ENCODE assay signal across 1 cellular context in the genomic region with DNA sequence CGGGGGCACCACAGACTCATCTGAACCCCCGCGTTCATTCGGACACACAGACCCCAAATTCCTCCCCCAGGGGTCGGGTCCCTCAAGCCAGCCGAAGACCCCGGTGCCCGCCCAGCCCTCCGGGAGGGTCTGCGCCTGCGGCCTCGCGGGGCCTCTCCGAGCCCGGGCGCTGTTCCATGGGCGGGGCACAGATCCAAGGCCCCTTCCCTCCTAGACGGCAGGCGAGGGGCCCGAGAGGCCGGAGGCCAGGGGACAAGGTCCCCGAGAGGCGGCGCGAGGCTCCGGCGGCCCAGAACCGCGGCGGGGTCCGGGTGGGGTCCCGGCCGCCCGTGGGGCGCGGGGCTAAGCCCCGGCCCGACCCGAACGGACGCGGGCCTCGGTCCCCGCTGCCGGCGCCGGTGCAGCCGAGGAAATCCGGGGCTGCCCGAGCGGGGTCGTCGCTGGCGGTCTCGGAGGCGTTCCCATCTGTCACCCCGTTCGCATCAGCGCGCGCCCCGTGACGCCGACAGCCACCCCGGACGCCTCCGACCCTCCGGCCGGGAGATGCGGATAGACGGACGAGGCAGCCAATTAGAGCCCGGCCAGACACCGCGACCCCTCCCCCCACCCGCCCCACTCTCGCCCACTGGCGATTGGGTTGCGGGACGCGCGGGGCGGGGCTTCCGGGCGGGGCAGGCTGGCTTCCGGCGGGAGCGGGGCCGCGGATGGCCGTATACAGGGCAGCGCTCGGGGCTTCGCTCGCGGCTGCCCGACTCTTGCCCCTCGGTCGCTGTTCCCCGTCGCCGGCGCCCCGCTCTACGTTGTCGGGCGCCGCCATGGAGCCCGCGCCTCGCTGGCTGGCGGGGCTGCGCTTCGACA.
A peak's percentile ranks its signal among the peaks of the same experiment; 100 is the strongest.
TF ChIP-seq lines count a peak whose summit lies in the region.

A gene with protein sequence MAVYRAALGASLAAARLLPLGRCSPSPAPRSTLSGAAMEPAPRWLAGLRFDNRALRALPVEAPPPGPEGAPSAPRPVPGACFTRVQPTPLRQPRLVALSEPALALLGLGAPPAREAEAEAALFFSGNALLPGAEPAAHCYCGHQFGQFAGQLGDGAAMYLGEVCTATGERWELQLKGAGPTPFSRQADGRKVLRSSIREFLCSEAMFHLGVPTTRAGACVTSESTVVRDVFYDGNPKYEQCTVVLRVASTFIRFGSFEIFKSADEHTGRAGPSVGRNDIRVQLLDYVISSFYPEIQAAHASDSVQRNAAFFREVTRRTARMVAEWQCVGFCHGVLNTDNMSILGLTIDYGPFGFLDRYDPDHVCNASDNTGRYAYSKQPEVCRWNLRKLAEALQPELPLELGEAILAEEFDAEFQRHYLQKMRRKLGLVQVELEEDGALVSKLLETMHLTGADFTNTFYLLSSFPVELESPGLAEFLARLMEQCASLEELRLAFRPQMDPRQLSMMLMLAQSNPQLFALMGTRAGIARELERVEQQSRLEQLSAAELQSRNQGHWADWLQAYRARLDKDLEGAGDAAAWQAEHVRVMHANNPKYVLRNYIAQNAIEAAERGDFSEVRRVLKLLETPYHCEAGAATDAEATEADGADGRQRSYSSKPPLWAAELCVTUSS (plus strand): TSS at position 679 of the 858 bp plus-strand sequence. CDS start 26 bp downstream, at position 705.

TF ChIP-seq in HepG2, 621 proteins besides CTCF, POLR2A, EP300 and RAD21 (continued from another document and continues in another):
- peak; percentile 55; the same call in 1 of the 2 replicates for TF ChIP-seq ZNF275 (CRISPR knock-in tag; IDR thresholded peaks at IDR 0.05; ENCODE audit: borderline replicate concordance)
- TF ChIP-seq ZSCAN29 (CRISPR knock-in tag; conservative IDR thresholded peaks at IDR 0.05): no peak
- TF ChIP-seq, protein P1, sequence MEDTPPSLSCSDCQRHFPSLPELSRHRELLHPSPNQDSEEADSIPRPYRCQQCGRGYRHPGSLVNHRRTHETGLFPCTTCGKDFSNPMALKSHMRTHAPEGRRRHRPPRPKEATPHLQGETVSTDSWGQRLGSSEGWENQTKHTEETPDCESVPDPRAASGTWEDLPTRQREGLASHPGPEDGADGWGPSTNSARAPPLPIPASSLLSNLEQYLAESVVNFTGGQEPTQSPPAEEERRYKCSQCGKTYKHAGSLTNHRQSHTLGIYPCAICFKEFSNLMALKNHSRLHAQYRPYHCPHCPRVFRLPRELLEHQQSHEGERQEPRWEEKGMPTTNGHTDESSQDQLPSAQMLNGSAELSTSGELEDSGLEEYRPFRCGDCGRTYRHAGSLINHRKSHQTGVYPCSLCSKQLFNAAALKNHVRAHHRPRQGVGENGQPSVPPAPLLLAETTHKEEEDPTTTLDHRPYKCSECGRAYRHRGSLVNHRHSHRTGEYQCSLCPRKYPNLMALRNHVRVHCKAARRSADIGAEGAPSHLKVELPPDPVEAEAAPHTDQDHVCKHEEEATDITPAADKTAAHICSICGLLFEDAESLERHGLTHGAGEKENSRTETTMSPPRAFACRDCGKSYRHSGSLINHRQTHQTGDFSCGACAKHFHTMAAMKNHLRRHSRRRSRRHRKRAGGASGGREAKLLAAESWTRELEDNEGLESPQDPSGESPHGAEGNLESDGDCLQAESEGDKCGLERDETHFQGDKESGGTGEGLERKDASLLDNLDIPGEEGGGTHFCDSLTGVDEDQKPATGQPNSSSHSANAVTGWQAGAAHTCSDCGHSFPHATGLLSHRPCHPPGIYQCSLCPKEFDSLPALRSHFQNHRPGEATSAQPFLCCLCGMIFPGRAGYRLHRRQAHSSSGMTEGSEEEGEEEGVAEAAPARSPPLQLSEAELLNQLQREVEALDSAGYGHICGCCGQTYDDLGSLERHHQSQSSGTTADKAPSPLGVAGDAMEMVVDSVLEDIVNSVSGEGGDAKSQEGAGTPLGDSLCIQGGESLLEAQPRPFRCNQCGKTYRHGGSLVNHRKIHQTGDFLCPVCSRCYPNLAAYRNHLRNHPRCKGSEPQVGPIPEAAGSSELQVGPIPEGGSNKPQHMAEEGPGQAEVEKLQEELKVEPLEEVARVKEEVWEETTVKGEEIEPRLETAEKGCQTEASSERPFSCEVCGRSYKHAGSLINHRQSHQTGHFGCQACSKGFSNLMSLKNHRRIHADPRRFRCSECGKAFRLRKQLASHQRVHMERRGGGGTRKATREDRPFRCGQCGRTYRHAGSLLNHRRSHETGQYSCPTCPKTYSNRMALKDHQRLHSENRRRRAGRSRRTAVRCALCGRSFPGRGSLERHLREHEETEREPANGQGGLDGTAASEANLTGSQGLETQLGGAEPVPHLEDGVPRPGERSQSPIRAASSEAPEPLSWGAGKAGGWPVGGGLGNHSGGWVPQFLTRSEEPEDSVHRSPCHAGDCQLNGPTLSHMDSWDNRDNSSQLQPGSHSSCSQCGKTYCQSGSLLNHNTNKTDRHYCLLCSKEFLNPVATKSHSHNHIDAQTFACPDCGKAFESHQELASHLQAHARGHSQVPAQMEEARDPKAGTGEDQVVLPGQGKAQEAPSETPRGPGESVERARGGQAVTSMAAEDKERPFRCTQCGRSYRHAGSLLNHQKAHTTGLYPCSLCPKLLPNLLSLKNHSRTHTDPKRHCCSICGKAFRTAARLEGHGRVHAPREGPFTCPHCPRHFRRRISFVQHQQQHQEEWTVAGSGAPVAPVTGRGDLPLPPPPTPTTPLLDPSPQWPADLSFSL (CRISPR knock-in tag; IDR thresholded peaks at IDR 0.05): no peak
- TF ChIP-seq, protein P2, sequence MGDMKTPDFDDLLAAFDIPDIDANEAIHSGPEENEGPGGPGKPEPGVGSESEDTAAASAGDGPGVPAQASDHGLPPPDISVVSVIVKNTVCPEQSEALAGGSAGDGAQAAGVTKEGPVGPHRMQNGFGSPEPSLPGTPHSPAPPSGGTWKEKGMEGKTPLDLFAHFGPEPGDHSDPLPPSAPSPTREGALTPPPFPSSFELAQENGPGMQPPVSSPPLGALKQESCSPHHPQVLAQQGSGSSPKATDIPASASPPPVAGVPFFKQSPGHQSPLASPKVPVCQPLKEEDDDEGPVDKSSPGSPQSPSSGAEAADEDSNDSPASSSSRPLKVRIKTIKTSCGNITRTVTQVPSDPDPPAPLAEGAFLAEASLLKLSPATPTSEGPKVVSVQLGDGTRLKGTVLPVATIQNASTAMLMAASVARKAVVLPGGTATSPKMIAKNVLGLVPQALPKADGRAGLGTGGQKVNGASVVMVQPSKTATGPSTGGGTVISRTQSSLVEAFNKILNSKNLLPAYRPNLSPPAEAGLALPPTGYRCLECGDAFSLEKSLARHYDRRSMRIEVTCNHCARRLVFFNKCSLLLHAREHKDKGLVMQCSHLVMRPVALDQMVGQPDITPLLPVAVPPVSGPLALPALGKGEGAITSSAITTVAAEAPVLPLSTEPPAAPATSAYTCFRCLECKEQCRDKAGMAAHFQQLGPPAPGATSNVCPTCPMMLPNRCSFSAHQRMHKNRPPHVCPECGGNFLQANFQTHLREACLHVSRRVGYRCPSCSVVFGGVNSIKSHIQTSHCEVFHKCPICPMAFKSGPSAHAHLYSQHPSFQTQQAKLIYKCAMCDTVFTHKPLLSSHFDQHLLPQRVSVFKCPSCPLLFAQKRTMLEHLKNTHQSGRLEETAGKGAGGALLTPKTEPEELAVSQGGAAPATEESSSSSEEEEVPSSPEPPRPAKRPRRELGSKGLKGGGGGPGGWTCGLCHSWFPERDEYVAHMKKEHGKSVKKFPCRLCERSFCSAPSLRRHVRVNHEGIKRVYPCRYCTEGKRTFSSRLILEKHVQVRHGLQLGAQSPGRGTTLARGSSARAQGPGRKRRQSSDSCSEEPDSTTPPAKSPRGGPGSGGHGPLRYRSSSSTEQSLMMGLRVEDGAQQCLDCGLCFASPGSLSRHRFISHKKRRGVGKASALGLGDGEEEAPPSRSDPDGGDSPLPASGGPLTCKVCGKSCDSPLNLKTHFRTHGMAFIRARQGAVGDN (CRISPR knock-in tag; IDR thresholded peaks at IDR 0.05): peak; percentile 48
- TF ChIP-seq UBTF (CRISPR knock-in tag; IDR thresholded peaks at IDR 0.05): no peak
- TF ChIP-seq, protein P3, sequence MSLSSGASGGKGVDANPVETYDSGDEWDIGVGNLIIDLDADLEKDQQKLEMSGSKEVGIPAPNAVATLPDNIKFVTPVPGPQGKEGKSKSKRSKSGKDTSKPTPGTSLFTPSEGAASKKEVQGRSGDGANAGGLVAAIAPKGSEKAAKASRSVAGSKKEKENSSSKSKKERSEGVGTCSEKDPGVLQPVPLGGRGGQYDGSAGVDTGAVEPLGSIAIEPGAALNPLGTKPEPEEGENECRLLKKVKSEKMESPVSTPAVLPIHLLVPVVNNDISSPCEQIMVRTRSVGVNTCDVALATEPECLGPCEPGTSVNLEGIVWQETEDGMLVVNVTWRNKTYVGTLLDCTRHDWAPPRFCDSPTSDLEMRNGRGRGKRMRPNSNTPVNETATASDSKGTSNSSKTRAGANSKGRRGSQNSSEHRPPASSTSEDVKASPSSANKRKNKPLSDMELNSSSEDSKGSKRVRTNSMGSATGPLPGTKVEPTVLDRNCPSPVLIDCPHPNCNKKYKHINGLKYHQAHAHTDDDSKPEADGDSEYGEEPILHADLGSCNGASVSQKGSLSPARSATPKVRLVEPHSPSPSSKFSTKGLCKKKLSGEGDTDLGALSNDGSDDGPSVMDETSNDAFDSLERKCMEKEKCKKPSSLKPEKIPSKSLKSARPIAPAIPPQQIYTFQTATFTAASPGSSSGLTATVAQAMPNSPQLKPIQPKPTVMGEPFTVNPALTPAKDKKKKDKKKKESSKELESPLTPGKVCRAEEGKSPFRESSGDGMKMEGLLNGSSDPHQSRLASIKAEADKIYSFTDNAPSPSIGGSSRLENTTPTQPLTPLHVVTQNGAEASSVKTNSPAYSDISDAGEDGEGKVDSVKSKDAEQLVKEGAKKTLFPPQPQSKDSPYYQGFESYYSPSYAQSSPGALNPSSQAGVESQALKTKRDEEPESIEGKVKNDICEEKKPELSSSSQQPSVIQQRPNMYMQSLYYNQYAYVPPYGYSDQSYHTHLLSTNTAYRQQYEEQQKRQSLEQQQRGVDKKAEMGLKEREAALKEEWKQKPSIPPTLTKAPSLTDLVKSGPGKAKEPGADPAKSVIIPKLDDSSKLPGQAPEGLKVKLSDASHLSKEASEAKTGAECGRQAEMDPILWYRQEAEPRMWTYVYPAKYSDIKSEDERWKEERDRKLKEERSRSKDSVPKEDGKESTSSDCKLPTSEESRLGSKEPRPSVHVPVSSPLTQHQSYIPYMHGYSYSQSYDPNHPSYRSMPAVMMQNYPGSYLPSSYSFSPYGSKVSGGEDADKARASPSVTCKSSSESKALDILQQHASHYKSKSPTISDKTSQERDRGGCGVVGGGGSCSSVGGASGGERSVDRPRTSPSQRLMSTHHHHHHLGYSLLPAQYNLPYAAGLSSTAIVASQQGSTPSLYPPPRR (CRISPR knock-in tag; IDR thresholded peaks at IDR 0.05; ENCODE audit: borderline replicate concordance): peak; percentile 20; the same call in 1 of the 2 replicates
- peak; percentile 45; the same call in 1 of the 2 replicates for TF ChIP-seq HCFC1 (IDR thresholded peaks at IDR 0.05; ENCODE audit: low read depth, low read length)
- TF ChIP-seq, protein P4, sequence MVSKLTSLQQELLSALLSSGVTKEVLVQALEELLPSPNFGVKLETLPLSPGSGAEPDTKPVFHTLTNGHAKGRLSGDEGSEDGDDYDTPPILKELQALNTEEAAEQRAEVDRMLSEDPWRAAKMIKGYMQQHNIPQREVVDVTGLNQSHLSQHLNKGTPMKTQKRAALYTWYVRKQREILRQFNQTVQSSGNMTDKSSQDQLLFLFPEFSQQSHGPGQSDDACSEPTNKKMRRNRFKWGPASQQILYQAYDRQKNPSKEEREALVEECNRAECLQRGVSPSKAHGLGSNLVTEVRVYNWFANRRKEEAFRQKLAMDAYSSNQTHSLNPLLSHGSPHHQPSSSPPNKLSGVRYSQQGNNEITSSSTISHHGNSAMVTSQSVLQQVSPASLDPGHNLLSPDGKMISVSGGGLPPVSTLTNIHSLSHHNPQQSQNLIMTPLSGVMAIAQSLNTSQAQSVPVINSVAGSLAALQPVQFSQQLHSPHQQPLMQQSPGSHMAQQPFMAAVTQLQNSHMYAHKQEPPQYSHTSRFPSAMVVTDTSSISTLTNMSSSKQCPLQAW (CRISPR knock-in tag; IDR thresholded peaks at IDR 0.05): 0 out of 2 replicates have a peak, but pooled peaks have one; percentile 12
- peak; percentile 75 for TF ChIP-seq POLR2G (IDR thresholded peaks at IDR 0.05; ENCODE audit: low read depth, low read length)
- TF ChIP-seq CREB1 (IDR thresholded peaks at IDR 0.05): peak; percentile 58; the same call in 1 of the 2 replicates
- no peak for TF ChIP-seq CREB1 (CRISPR knock-in tag; IDR thresholded peaks at IDR 0.05)
- TF ChIP-seq MAZ (IDR thresholded peaks at IDR 0.05; ENCODE audit: borderline replicate concordance, low read depth, low read length): peak; percentile 59; the same call in 1 of the 2 replicates
- peak; percentile 55 for TF ChIP-seq MAZ (CRISPR knock-in tag; IDR thresholded peaks at IDR 0.05; ENCODE audit: low read depth)
- TF ChIP-seq, protein P5, sequence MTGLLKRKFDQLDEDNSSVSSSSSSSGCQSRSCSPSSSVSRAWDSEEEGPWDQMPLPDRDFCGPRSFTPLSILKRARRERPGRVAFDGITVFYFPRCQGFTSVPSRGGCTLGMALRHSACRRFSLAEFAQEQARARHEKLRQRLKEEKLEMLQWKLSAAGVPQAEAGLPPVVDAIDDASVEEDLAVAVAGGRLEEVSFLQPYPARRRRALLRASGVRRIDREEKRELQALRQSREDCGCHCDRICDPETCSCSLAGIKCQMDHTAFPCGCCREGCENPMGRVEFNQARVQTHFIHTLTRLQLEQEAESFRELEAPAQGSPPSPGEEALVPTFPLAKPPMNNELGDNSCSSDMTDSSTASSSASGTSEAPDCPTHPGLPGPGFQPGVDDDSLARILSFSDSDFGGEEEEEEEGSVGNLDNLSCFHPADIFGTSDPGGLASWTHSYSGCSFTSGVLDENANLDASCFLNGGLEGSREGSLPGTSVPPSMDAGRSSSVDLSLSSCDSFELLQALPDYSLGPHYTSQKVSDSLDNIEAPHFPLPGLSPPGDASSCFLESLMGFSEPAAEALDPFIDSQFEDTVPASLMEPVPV (CRISPR knock-in tag; IDR thresholded peaks at IDR 0.05): 0 out of 2 replicates have a peak, but pooled peaks have one; percentile 46
- TF ChIP-seq ZBTB1 (CRISPR knock-in tag; IDR thresholded peaks at IDR 0.05; ENCODE audit: borderline replicate concordance): no peak
